In the genomic region with DNA sequence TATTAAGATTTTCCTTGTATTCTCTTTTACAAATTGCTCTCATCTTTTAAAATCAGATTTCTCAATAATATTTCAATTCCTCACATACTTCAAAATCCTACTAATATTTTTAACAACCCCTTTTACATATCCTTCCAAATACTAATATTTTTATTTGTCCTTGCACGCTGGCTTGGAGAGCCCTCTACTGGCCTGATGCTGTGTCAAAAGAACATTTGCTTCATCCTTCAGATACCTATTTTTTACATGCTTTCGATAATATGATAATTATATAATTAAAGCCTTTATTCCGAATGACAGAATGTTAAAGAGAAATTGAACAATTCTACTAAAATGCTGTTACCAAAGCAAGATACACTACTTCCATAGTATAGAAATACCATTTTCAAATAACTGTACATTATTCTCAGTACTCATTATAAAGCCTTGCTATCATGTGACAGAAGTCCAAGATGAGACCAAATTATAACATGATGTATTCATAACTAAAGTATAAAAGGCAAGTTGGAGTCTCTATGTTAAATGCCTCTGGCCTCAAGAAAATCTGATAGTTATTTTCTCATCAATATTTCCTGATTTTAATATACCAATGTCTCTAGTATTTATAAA, we compare ENCODE assay signal across 8 cellular contexts. TPM values are rescaled to one million over a fixed set of nuclear protein-coding genes. Genes with fewer than 3 reads are reported as not detected.
DNase-seq lines count a peak whose midpoint lies in the region; ATAC-seq, FAIRE-seq and TF ChIP-seq lines count a peak whose summit lies in the region.

No MANE protein-coding gene starts in this region.

- 42% methylated on average over 3 of the region's 3 CpGs for WGBS in right cardiac atrium

- H3K4me2 ChIP-seq in SU-DHL-6 (ENCODE audit: low read depth, low read length, poor library complexity, severe bottlenecking) = no peak overlapping the region

- no peak overlapping the region for H3K4me3 Mint-ChIP-seq in stimulated activated memory B cell treated with anti-CD40 and anti-IgM and Interleukin-4, amounts not matched to agents 10 μg/mL and 1 μg/mL and 100 μg/mL, for 72 hours

- H3K9ac ChIP-seq in SU-DHL-6 (ENCODE audit: low read length) = no peak overlapping the region

- H3K4me3 ChIP-seq in SU-DHL-6 (ENCODE audit: insufficient read depth, low read length, poor library complexity, severe bottlenecking) (no peak overlapping the region), right cardiac atrium (ENCODE audit: low read length) (no peak overlapping the region)

- H3K9me2 ChIP-seq in SU-DHL-6 (replicated peaks; ENCODE audit: insufficient read depth, low read length) = no peaks in the 10 kb centered on the region

- H3K36me3 Mint-ChIP-seq in stimulated activated memory B cell treated with anti-CD40 and anti-IgM and Interleukin-4, amounts not matched to agents 10 μg/mL and 1 μg/mL and 100 μg/mL, for 72 hours = peaks cover 23% of the 10 kb centered on the region

- peak; percentile 86 for TF ChIP-seq CTCF in SU-DHL-6 (IDR thresholded peaks at IDR 0.05; ENCODE audit: insufficient read depth, low read length, poor library complexity, severe bottlenecking)

- H3K36me3 ChIP-seq in SU-DHL-6 (ENCODE audit: low read length) = no peaks in the 10 kb centered on the region

- peaks cover 26% of the 10 kb centered on the region for H3K4me1 Mint-ChIP-seq in stimulated activated memory B cell treated with anti-CD40 and anti-IgM and Interleukin-4, amounts not matched to agents 10 μg/mL and 1 μg/mL and 100 μg/mL, for 72 hours

- no peak overlapping the region for H2AFZ ChIP-seq in SU-DHL-6 (ENCODE audit: low read depth, low read length, severe bottlenecking)

- no peaks in the 10 kb centered on the region for H3K27me3 ChIP-seq in SU-DHL-6 (ENCODE audit: low read length)
- H3K27me3 ChIP-seq in right cardiac atrium (ENCODE audit: control insufficient read depth, insufficient read depth) = no peaks in the 10 kb centered on the region

- H3K27ac Mint-ChIP-seq in stimulated activated memory B cell treated with anti-CD40 and anti-IgM and Interleukin-4, amounts not matched to agents 10 μg/mL and 1 μg/mL and 100 μg/mL, for 72 hours = no peak overlapping the region

- no peaks in the 10 kb centered on the region for H3K27me3 Mint-ChIP-seq in stimulated activated memory B cell treated with anti-CD40 and anti-IgM and Interleukin-4, amounts not matched to agents 10 μg/mL and 1 μg/mL and 100 μg/mL, for 72 hours

- no peaks in the 10 kb centered on the region for H3F3A ChIP-seq in SU-DHL-6 (ENCODE audit: insufficient read depth)

- no peaks in the 10 kb centered on the region for H3K4me1 ChIP-seq in right cardiac atrium (ENCODE audit: control insufficient read depth, insufficient read depth, low read length)

- no peaks in the 10 kb centered on the region for H3K79me2 ChIP-seq in SU-DHL-6 (ENCODE audit: insufficient read depth, low read length)

- ATAC-seq in right cardiac atrium (no peak), HG02763 (IDR thresholded peaks at IDR 0.05; ENCODE audit: unreplicated experiment) (no peak)
- no peak for ATAC-seq in stimulated activated memory B cell treated with anti-CD40 and anti-IgM and Interleukin-4, amounts not matched to agents 10 μg/mL and 1 μg/mL and 100 μg/mL, for 72 hours

- H3K9me3 Mint-ChIP-seq in stimulated activated memory B cell treated with anti-CD40 and anti-IgM and Interleukin-4, amounts not matched to agents 10 μg/mL and 1 μg/mL and 100 μg/mL, for 72 hours = no peaks in the 10 kb centered on the region

- intact Hi-C loops in right cardiac atrium (cut with DNase I) = loop anchor here in 2 of 4 donors (5.0 kb wide), 3 partner anchors 137 to 222 kb away; no protein-coding TSS in a partner anchor

- H3K27ac ChIP-seq in SU-DHL-6 (ENCODE audit: low read depth, low read length) = no peak overlapping the region
- H3K27ac ChIP-seq in right cardiac atrium (ENCODE audit: low read length) = no peak overlapping the region

- H3K9me3 ChIP-seq in SU-DHL-6 (ENCODE audit: insufficient read depth, low read length) (no peaks in the 10 kb centered on the region), right cardiac atrium (ENCODE audit: control insufficient read depth, low read length) (no peaks in the 10 kb centered on the region)

- peak; percentile 67 for DNase-seq in DMS153 treated with DMSO at 0.1 percent for 48 hours (lab: John Stamatoyannopoulos, UW; ENCODE audit: unreplicated experiment)
- DNase-seq in HTR-8/SVneo (ENCODE audit: insufficient read length, low spot score) = peak; percentile 9
- peak in 2 of 3 donors; percentile 54 to 58 for DNase-seq in right cardiac atrium
- no peak for DNase-seq in HuH-7.5 (ENCODE audit: low spot score)
- no peak for DNase-seq in stimulated activated naive CD4-positive, alpha-beta T cell treated with Interleukin-2 at 50 U/mL for 16 hours (lab: John Stamatoyannopoulos, UW)

- FAIRE-seq in HTR-8/SVneo (lab: Jason Lieb, UNC) = no peak

- no peaks in the 10 kb centered on the region for H4K20me1 ChIP-seq in SU-DHL-6 (ENCODE audit: low read depth, low read length)

RNA-seq across cellular contexts. Expression of a gene that starts 39.0 kb away (rescaled TPM):
- 1,000 to 10,000 TPM in 3 of 4 donors, 100 to 1,000 TPM in 1; 654 to 1,907 (median 1,288) TPM for total RNA-seq in right cardiac atrium
- 1,272 TPM for polyA plus RNA-seq in right cardiac atrium

Comparison
In these comparisons a context has a peak if more than half of its experiments do, and no peak if none do; other contexts are left out.
1. DNase-seq: peak in DMS153 treated with DMSO at 0.1 percent for 48 hours (single experiment), HTR-8/SVneo (single experiment) and right cardiac atrium (2 of 3); none in HuH-7.5 (single experiment) and stimulated activated naive CD4-positive, alpha-beta T cell treated with Interleukin-2 at 50 U/mL for 16 hours (single experiment).